Comparison of ENCODE assay signal across 1 cellular context in genomic region chr13:73522937-73523336, GRCh38.
TF ChIP-seq lines count a peak whose summit lies in the region.

No MANE protein-coding gene starts in this region.

TF ChIP-seq in GM23338, 12 proteins besides CTCF, POLR2A, EP300 and RAD21 (continued from another document):
- TF ChIP-seq, protein P1, sequence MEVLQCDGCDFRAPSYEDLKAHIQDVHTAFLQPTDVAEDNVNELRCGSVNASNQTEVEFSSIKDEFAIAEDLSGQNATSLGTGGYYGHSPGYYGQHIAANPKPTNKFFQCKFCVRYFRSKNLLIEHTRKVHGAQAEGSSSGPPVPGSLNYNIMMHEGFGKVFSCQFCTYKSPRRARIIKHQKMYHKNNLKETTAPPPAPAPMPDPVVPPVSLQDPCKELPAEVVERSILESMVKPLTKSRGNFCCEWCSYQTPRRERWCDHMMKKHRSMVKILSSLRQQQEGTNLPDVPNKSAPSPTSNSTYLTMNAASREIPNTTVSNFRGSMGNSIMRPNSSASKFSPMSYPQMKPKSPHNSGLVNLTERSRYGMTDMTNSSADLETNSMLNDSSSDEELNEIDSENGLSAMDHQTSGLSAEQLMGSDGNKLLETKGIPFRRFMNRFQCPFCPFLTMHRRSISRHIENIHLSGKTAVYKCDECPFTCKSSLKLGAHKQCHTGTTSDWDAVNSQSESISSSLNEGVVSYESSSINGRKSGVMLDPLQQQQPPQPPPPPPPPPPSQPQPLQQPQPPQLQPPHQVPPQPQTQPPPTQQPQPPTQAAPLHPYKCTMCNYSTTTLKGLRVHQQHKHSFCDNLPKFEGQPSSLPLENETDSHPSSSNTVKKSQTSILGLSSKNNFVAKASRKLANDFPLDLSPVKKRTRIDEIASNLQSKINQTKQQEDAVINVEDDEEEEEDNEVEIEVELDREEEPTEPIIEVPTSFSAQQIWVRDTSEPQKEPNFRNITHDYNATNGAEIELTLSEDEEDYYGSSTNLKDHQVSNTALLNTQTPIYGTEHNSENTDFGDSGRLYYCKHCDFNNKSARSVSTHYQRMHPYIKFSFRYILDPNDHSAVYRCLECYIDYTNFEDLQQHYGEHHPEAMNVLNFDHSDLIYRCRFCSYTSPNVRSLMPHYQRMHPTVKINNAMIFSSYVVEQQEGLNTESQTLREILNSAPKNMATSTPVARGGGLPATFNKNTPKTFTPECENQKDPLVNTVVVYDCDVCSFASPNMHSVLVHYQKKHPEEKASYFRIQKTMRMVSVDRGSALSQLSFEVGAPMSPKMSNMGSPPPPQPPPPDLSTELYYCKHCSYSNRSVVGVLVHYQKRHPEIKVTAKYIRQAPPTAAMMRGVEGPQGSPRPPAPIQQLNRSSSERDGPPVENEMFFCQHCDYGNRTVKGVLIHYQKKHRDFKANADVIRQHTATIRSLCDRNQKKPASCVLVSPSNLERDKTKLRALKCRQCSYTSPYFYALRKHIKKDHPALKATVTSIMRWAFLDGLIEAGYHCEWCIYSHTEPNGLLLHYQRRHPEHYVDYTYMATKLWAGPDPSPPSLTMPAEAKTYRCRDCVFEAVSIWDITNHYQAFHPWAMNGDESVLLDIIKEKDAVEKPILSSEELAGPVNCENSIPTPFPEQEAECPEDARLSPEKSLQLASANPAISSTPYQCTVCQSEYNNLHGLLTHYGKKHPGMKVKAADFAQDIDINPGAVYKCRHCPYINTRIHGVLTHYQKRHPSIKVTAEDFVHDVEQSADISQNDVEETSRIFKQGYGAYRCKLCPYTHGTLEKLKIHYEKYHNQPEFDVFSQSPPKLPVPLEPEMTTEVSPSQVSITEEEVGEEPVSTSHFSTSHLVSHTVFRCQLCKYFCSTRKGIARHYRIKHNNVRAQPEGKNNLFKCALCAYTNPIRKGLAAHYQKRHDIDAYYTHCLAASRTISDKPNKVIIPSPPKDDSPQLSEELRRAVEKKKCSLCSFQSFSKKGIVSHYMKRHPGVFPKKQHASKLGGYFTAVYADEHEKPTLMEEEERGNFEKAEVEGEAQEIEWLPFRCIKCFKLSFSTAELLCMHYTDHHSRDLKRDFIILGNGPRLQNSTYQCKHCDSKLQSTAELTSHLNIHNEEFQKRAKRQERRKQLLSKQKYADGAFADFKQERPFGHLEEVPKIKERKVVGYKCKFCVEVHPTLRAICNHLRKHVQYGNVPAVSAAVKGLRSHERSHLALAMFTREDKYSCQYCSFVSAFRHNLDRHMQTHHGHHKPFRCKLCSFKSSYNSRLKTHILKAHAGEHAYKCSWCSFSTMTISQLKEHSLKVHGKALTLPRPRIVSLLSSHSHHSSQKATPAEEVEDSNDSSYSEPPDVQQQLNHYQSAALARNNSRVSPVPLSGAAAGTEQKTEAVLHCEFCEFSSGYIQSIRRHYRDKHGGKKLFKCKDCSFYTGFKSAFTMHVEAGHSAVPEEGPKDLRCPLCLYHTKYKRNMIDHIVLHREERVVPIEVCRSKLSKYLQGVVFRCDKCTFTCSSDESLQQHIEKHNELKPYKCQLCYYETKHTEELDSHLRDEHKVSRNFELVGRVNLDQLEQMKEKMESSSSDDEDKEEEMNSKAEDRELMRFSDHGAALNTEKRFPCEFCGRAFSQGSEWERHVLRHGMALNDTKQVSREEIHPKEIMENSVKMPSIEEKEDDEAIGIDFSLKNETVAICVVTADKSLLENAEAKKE (CRISPR knock-in tag; IDR thresholded peaks at IDR 0.05): no peak
- no peak for TF ChIP-seq ZNF114 (CRISPR knock-in tag; IDR thresholded peaks at IDR 0.05)
- TF ChIP-seq NANOG (IDR thresholded peaks at IDR 0.05; ENCODE audit: borderline replicate concordance): no peak
- TF ChIP-seq JUNB (IDR thresholded peaks at IDR 0.05; ENCODE audit: unreplicated experiment): no peak
- TF ChIP-seq EZH2 (IDR thresholded peaks at IDR 0.05; ENCODE audit: low read depth, unreplicated experiment): no peak
TF ChIP-seq in GM23338: peak in this region for 0.
